ENCODE assay signal across 8 cellular contexts in the genomic region with DNA sequence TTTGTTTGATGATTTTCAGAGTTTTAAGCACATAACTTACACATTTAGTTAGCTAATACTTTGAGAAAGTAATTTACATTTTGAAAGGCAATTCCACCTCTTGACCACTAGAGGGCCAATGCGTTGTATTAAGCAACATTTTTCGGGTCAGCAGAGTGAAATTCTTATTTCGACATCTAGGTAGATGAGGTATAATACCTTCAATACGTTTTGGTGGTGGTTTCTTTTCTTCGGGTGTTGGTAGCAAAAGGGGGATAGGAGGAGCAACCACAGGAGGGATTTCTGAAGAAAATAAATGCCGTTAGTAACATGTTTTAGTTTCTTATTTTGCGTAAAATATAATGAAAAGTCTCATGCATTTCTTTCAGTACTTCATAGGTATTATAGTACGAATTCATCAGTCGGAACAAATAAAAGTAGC.
DNase-seq lines count a peak whose midpoint lies in the region; ATAC-seq and TF ChIP-seq lines count a peak whose summit lies in the region.

No MANE protein-coding gene starts in this region.

- peak; percentile 53 for TF ChIP-seq CTCF in WERI-Rb-1 (IDR thresholded peaks at IDR 0.05; ENCODE audit: low read depth, low read length)

- H3K4me3 ChIP-seq in WERI-Rb-1 (ENCODE audit: low read depth, low read length), result no peak overlapping the region

- DNase-seq in NCI-H82 (lab: John Stamatoyannopoulos, UW) (peak; percentile 57), NCI-H82 treated with DMSO at 0.1 percent for 48 hours (lab: John Stamatoyannopoulos, UW; ENCODE audit: unreplicated experiment) (no peak), HT-29 (ENCODE audit: low spot score) (peak; percentile 21), WERI-Rb-1 (peak; percentile 10), left lobe of liver (ENCODE audit: low spot score) (no peak), NCI-H1092 treated with DMSO at 0.1 percent for 48 hours (lab: John Stamatoyannopoulos, UW) (no peak)
- no peak for DNase-seq in stimulated activated CD4-positive, alpha-beta T cell treated with anti-CD3 and anti-CD28 coated beads, Interleukin-4, amount 100 ng/mL, for 1 hour

- H3K9me3 ChIP-seq in WERI-Rb-1 (ENCODE audit: severe bottlenecking), result no peaks in the 10 kb centered on the region

- ATAC-seq in left lobe of liver, result peak; percentile 67
- ATAC-seq in HG02981 (IDR thresholded peaks at IDR 0.05; ENCODE audit: unreplicated experiment), result no peak

- H3K27me3 ChIP-seq in WERI-Rb-1 (ENCODE audit: insufficient read depth, low read depth, severe bottlenecking), result no peaks in the 10 kb centered on the region

- H3K36me3 ChIP-seq in WERI-Rb-1, result peaks cover under 1% of the 10 kb centered on the region

- no peak overlapping the region for H3K27ac ChIP-seq in WERI-Rb-1

Comparison
In these comparisons a context has a peak if more than half of its experiments do, and no peak if none do; other contexts are left out.
1. DNase-seq: peak in NCI-H82 (single experiment), HT-29 (single experiment) and WERI-Rb-1 (single experiment); none in NCI-H82 treated with DMSO at 0.1 percent for 48 hours (single experiment), left lobe of liver (single experiment), NCI-H1092 treated with DMSO at 0.1 percent for 48 hours (single experiment) and stimulated activated CD4-positive, alpha-beta T cell treated with anti-CD3 and anti-CD28 coated beads, Interleukin-4, amount 100 ng/mL, for 1 hour (single experiment).